Comparison of ENCODE assay signal across 1 cellular context in the genomic region with DNA sequence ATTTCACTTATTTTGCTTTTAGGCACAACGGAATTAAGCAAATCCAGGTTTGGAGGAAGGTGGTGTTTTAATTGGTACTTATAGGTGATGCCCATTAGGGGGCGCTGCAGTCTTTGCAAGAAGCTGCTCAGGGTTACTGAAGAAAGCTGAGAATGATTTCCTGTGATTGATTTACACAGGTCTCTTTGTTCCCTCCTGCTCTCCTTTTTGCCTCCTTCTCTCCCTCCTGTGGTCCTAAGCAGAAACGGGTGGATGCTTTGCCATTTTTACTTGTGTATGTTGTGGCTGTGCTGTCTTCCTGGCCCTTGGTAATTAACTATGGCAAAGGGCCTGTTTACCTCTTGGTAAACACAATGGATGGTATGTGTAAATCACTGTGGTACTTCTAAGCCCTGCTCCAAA.
TF ChIP-seq lines count a peak whose summit lies in the region.

No MANE protein-coding gene starts in this region.

TF ChIP-seq in HepG2, 621 proteins besides CTCF, POLR2A, EP300 and RAD21 (continued from another document and continues in another):
- TF ChIP-seq, protein P1, sequence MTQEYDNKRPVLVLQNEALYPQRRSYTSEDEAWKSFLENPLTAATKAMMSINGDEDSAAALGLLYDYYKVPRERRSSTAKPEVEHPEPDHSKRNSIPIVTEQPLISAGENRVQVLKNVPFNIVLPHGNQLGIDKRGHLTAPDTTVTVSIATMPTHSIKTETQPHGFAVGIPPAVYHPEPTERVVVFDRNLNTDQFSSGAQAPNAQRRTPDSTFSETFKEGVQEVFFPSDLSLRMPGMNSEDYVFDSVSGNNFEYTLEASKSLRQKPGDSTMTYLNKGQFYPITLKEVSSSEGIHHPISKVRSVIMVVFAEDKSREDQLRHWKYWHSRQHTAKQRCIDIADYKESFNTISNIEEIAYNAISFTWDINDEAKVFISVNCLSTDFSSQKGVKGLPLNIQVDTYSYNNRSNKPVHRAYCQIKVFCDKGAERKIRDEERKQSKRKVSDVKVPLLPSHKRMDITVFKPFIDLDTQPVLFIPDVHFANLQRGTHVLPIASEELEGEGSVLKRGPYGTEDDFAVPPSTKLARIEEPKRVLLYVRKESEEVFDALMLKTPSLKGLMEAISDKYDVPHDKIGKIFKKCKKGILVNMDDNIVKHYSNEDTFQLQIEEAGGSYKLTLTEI (CRISPR knock-in tag; conservative IDR thresholded peaks at IDR 0.05) = no peak
- TF ChIP-seq PHF5A (CRISPR knock-in tag; IDR thresholded peaks at IDR 0.05; ENCODE audit: low read depth, unreplicated experiment) (no peak), PCBP1 (IDR thresholded peaks at IDR 0.05; ENCODE audit: borderline replicate concordance, low read depth, low read length) (no peak), MIER2 (CRISPR knock-in tag; IDR thresholded peaks at IDR 0.05) (no peak), ZNF510 (CRISPR knock-in tag; IDR thresholded peaks at IDR 0.05; ENCODE audit: low read depth) (no peak), RXRB (CRISPR knock-in tag; IDR thresholded peaks at IDR 0.05; ENCODE audit: borderline replicate concordance) (no peak), HOXA9 (CRISPR knock-in tag; IDR thresholded peaks at IDR 0.05; ENCODE audit: borderline replicate concordance) (no peak), TEAD3 (CRISPR knock-in tag; optimal IDR thresholded peaks at IDR 0.05; ENCODE audit: borderline replicate concordance) (no peak), ZMYM2 (CRISPR knock-in tag; IDR thresholded peaks at IDR 0.05) (no peak), ZNF670 (CRISPR knock-in tag; IDR thresholded peaks at IDR 0.05; ENCODE audit: borderline replicate concordance) (no peak), MAFG (CRISPR knock-in tag; IDR thresholded peaks at IDR 0.05) (no peak), ZFP82 (CRISPR knock-in tag; IDR thresholded peaks at IDR 0.05; ENCODE audit: borderline replicate concordance) (no peak), GLI4 (CRISPR knock-in tag; IDR thresholded peaks at IDR 0.05; ENCODE audit: borderline replicate concordance) (0 out of 2 replicates have a peak, but pooled peaks have one; percentile 55), ASH2L (IDR thresholded peaks at IDR 0.05; ENCODE audit: insufficient read length, low read depth, low read length) (peak; percentile 25), RBM22 (optimal IDR thresholded peaks at IDR 0.05; ENCODE audit: low read length) (no peak), SMC3 (IDR thresholded peaks at IDR 0.05; ENCODE audit: low read length) (peak; percentile 88), DNMT1 (CRISPR knock-in tag; IDR thresholded peaks at IDR 0.05) (no peak), AKNA (CRISPR knock-in tag; IDR thresholded peaks at IDR 0.05; ENCODE audit: borderline replicate concordance) (no peak), ZNF720 (CRISPR knock-in tag; IDR thresholded peaks at IDR 0.05) (no peak), PITX1 (CRISPR knock-in tag; IDR thresholded peaks at IDR 0.05) (no peak), ZMAT3 (CRISPR knock-in tag; conservative IDR thresholded peaks at IDR 0.05) (no peak), ZBTB21 (CRISPR knock-in tag; IDR thresholded peaks at IDR 0.05) (no peak), ATAD3A (CRISPR knock-in tag; IDR thresholded peaks at IDR 0.05) (no peak), PBX3 (CRISPR knock-in tag; IDR thresholded peaks at IDR 0.05; ENCODE audit: borderline replicate concordance) (no peak), HMG20B (CRISPR knock-in tag; conservative IDR thresholded peaks at IDR 0.05) (0 out of 2 replicates have a peak, but pooled peaks have one; percentile 4), ZNF547 (CRISPR knock-in tag; IDR thresholded peaks at IDR 0.05) (0 out of 2 replicates have a peak, but pooled peaks have one; percentile 49), ZNF614 (CRISPR knock-in tag; IDR thresholded peaks at IDR 0.05; ENCODE audit: borderline replicate concordance) (0 out of 2 replicates have a peak, but pooled peaks have one; percentile 25), ERF (CRISPR knock-in tag; IDR thresholded peaks at IDR 0.05) (no peak), TRIM22 (IDR thresholded peaks at IDR 0.05) (no peak), ZNF180 (CRISPR knock-in tag; IDR thresholded peaks at IDR 0.05; ENCODE audit: borderline replicate concordance, low read depth) (no peak), ZNF143 (CRISPR knock-in tag; IDR thresholded peaks at IDR 0.05) (no peak), MED1 (CRISPR knock-in tag; IDR thresholded peaks at IDR 0.05) (no peak), STAG1 (CRISPR knock-in tag; IDR thresholded peaks at IDR 0.05) (peak; percentile 82), HNRNPL (IDR thresholded peaks at IDR 0.05; ENCODE audit: low read depth, low read length) (no peak)
- TF ChIP-seq, protein P2, sequence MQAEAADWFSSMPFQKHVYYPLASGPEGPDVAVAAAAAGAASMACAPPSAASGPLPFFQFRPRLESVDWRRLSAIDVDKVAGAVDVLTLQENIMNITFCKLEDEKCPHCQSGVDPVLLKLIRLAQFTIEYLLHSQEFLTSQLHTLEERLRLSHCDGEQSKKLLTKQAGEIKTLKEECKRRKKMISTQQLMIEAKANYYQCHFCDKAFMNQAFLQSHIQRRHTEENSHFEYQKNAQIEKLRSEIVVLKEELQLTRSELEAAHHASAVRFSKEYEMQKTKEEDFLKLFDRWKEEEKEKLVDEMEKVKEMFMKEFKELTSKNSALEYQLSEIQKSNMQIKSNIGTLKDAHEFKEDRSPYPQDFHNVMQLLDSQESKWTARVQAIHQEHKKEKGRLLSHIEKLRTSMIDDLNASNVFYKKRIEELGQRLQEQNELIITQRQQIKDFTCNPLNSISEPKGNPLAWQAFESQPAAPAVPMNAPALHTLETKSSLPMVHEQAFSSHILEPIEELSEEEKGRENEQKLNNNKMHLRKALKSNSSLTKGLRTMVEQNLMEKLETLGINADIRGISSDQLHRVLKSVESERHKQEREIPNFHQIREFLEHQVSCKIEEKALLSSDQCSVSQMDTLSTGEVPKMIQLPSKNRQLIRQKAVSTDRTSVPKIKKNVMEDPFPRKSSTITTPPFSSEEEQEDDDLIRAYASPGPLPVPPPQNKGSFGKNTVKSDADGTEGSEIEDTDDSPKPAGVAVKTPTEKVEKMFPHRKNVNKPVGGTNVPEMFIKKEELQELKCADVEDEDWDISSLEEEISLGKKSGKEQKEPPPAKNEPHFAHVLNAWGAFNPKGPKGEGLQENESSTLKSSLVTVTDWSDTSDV (CRISPR knock-in tag; IDR thresholded peaks at IDR 0.05) = no peak
- TF ChIP-seq, protein P3, sequence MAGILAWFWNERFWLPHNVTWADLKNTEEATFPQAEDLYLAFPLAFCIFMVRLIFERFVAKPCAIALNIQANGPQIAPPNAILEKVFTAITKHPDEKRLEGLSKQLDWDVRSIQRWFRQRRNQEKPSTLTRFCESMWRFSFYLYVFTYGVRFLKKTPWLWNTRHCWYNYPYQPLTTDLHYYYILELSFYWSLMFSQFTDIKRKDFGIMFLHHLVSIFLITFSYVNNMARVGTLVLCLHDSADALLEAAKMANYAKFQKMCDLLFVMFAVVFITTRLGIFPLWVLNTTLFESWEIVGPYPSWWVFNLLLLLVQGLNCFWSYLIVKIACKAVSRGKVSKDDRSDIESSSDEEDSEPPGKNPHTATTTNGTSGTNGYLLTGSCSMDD (CRISPR knock-in tag; IDR thresholded peaks at IDR 0.05) = no peak
- TF ChIP-seq, protein P4, sequence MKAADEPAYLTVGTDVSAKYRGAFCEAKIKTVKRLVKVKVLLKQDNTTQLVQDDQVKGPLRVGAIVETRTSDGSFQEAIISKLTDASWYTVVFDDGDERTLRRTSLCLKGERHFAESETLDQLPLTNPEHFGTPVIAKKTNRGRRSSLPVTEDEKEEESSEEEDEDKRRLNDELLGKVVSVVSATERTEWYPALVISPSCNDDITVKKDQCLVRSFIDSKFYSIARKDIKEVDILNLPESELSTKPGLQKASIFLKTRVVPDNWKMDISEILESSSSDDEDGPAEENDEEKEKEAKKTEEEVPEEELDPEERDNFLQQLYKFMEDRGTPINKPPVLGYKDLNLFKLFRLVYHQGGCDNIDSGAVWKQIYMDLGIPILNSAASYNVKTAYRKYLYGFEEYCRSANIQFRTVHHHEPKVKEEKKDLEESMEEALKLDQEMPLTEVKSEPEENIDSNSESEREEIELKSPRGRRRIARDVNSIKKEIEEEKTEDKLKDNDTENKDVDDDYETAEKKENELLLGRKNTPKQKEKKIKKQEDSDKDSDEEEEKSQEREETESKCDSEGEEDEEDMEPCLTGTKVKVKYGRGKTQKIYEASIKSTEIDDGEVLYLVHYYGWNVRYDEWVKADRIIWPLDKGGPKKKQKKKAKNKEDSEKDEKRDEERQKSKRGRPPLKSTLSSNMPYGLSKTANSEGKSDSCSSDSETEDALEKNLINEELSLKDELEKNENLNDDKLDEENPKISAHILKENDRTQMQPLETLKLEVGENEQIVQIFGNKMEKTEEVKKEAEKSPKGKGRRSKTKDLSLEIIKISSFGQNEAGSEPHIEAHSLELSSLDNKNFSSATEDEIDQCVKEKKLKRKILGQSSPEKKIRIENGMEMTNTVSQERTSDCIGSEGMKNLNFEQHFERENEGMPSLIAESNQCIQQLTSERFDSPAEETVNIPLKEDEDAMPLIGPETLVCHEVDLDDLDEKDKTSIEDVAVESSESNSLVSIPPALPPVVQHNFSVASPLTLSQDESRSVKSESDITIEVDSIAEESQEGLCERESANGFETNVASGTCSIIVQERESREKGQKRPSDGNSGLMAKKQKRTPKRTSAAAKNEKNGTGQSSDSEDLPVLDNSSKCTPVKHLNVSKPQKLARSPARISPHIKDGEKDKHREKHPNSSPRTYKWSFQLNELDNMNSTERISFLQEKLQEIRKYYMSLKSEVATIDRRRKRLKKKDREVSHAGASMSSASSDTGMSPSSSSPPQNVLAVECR (CRISPR knock-in tag; IDR thresholded peaks at IDR 0.05; ENCODE audit: borderline replicate concordance) = no peak
- TF ChIP-seq, protein P5, sequence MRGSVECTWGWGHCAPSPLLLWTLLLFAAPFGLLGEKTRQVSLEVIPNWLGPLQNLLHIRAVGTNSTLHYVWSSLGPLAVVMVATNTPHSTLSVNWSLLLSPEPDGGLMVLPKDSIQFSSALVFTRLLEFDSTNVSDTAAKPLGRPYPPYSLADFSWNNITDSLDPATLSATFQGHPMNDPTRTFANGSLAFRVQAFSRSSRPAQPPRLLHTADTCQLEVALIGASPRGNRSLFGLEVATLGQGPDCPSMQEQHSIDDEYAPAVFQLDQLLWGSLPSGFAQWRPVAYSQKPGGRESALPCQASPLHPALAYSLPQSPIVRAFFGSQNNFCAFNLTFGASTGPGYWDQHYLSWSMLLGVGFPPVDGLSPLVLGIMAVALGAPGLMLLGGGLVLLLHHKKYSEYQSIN (CRISPR knock-in tag; IDR thresholded peaks at IDR 0.05; ENCODE audit: borderline replicate concordance) = no peak
- TF ChIP-seq, protein P6, sequence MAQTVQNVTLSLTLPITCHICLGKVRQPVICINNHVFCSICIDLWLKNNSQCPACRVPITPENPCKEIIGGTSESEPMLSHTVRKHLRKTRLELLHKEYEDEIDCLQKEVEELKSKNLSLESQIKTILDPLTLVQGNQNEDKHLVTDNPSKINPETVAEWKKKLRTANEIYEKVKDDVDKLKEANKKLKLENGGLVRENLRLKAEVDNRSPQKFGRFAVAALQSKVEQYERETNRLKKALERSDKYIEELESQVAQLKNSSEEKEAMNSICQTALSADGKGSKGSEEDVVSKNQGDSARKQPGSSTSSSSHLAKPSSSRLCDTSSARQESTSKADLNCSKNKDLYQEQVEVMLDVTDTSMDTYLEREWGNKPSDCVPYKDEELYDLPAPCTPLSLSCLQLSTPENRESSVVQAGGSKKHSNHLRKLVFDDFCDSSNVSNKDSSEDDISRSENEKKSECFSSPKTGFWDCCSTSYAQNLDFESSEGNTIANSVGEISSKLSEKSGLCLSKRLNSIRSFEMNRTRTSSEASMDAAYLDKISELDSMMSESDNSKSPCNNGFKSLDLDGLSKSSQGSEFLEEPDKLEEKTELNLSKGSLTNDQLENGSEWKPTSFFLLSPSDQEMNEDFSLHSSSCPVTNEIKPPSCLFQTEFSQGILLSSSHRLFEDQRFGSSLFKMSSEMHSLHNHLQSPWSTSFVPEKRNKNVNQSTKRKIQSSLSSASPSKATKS (CRISPR knock-in tag; IDR thresholded peaks at IDR 0.05) = no peak
